Comparison of ENCODE assay signal across 21 cellular contexts in genomic region chr10:4070171-4070570, GRCh38.
A peak's percentile ranks its signal among the peaks of the same experiment; 100 is the strongest.
DNase-seq lines count a peak whose midpoint lies in the region; ATAC-seq, FAIRE-seq and TF ChIP-seq lines count a peak whose summit lies in the region.
"Had no signal": no experiment of that assay in that cellular context is flagged by ENCODE, and none has a peak within 500 bp of the region (broad histone marks: within the 10 kb centered on the region; RNA-seq: fewer than 3 reads in every experiment).

No MANE protein-coding gene starts in this region.

- H3K27me3 Mint-ChIP-seq in progenitor cell of endocrine pancreas: no peaks in the 10 kb centered on the region
- H3K27me3 Mint-ChIP-seq: IgD-negative memory B cell had no signal

- H3K36me3 Mint-ChIP-seq in progenitor cell of endocrine pancreas (ENCODE audit: insufficient read depth): no peaks in the 10 kb centered on the region
- H3K36me3 Mint-ChIP-seq: CD8-positive, alpha-beta T cell; IgD-negative memory B cell had no signal

- H2AFZ ChIP-seq in endothelial cell of umbilical vein (ENCODE audit: low read depth, low read length): no peak overlapping the region

- no peaks in the 10 kb centered on the region for H3K36me3 ChIP-seq in left ventricle myocardium inferior
- H3K36me3 ChIP-seq in endothelial cell of umbilical vein (ENCODE audit: control insufficient read depth in 2 of 2, extremely low read depth in 1 of 2, insufficient read depth in 2 of 2, low read length in 2 of 2): no peaks in the 10 kb centered on the region
- no peaks in the 10 kb centered on the region for H3K36me3 ChIP-seq in mesodermal cell (ENCODE audit: control insufficient read depth, insufficient read depth, low read length)

- H3K79me2 ChIP-seq in endothelial cell of umbilical vein (ENCODE audit: control insufficient read depth, insufficient read depth, low read length): no peaks in the 10 kb centered on the region

- H3K4me3 ChIP-seq in left ventricle myocardium inferior (no peak overlapping the region), endothelial cell of umbilical vein (replicated peaks in 1 of 3; ENCODE audit: insufficient read depth in 1 of 3, low read depth in 1 of 3, low read length in 3 of 3) (no peak overlapping the region), mesodermal cell (ENCODE audit: extremely low read depth, insufficient read depth, low read length, poor library complexity, severe bottlenecking) (no peak overlapping the region)

- H3K27ac ChIP-seq in left ventricle myocardium inferior (replicated peaks) (peak overlapping the region; percentile 51), endothelial cell of umbilical vein (ENCODE audit: insufficient read depth, low read depth, low read length) (no peak overlapping the region), mesodermal cell (ENCODE audit: low read depth, low read length, severe bottlenecking) (peak overlapping the region; percentile 61)

- peaks cover 42% of the 10 kb centered on the region for H3K4me1 ChIP-seq in left ventricle myocardium inferior
- H3K4me1 ChIP-seq in endothelial cell of umbilical vein (ENCODE audit: control insufficient read depth, extremely low read depth, insufficient read depth, low read length): peaks cover 51% of the 10 kb centered on the region
- peaks cover 47% of the 10 kb centered on the region for H3K4me1 ChIP-seq in mesodermal cell (ENCODE audit: control insufficient read depth, insufficient read depth, low read length, poor library complexity, severe bottlenecking)

- intact Hi-C loops in left ventricle myocardium inferior (cut with micrococcal nuclease) (no loop called here), Right ventricle myocardium inferior (cut with DNase I) (no loop called here), endothelial cell of umbilical vein (cut with micrococcal nuclease) (no loop called here)

- TF ChIP-seq CTCF in left ventricle myocardium inferior (IDR thresholded peaks at IDR 0.05; ENCODE audit: borderline replicate concordance): no peak
- no peak for TF ChIP-seq CTCF in endothelial cell of umbilical vein (IDR thresholded peaks at IDR 0.05; ENCODE audit: extremely low read depth in 1 of 2, insufficient read depth in 1 of 2, low read depth in 1 of 2, low read length in 2 of 2)
- no peak for TF ChIP-seq CTCF in progenitor cell of endocrine pancreas (IDR thresholded peaks at IDR 0.05; ENCODE audit: unreplicated experiment)

- CTCF ChIA-PET in endothelial cell of umbilical vein (lab: Charles Lee): no interaction called here

- DNase-seq in left ventricle myocardium inferior (no peak), Right ventricle myocardium inferior (ENCODE audit: missing footprints) (no peak), endothelial cell of umbilical vein (ENCODE audit: low read depth, low spot score) (peak; percentile 48), NCI-H187 treated with DMSO at 0.1 percent for 48 hours (lab: John Stamatoyannopoulos, UW) (no peak), NCI-H1048 (lab: John Stamatoyannopoulos, UW) (no peak), progenitor cell of endocrine pancreas (ENCODE audit: low spot score, unreplicated experiment) (no peak)
- DNase-seq: AML-193; C1 segment of cervical spinal cord; CD8-positive, alpha-beta T cell; DMS153; NCI-H1417; NCI-H1694 treated with DMSO at 0.1 percent for 48 hours; NCI-H2107; NCI-H446 treated with DMSO at 0.1 percent for 48 hours; NCI-H526 treated with DMSO at 0.1 percent for 48 hours; OCI-M1; SHP77 had no signal

- no peak overlapping the region for H3K9ac ChIP-seq in endothelial cell of umbilical vein (replicated peaks; ENCODE audit: extremely low read depth, insufficient read depth, low read length)

- H3K9me1 ChIP-seq in endothelial cell of umbilical vein (replicated peaks; ENCODE audit: control insufficient read depth, extremely low read depth, insufficient read depth, low read length): no peaks in the 10 kb centered on the region

- H3K27me3 ChIP-seq in left ventricle myocardium inferior (ENCODE audit: low read depth): no peaks in the 10 kb centered on the region
- H3K27me3 ChIP-seq in endothelial cell of umbilical vein (ENCODE audit: control insufficient read depth in 2 of 2, insufficient read depth in 2 of 2, low read length in 2 of 2): no peaks in the 10 kb centered on the region

- no TSS peak for BruUV-seq in endothelial cell of umbilical vein (replicated peaks; lab: Mats Ljungman, UMichigan)

- no peaks in the 10 kb centered on the region for H3K4me1 Mint-ChIP-seq in progenitor cell of endocrine pancreas (ENCODE audit: low read depth)
- H3K4me1 Mint-ChIP-seq: IgD-negative memory B cell had no signal

- no peak overlapping the region for H3K27ac Mint-ChIP-seq in progenitor cell of endocrine pancreas
- H3K27ac Mint-ChIP-seq: CD8-positive, alpha-beta T cell; IgD-negative memory B cell had no signal

- no peak for TF ChIP-seq POLR2A in endothelial cell of umbilical vein (IDR thresholded peaks at IDR 0.05; ENCODE audit: low read depth, low read length)

- H3K9me3 Mint-ChIP-seq in progenitor cell of endocrine pancreas (ENCODE audit: low read depth): no peaks in the 10 kb centered on the region
- H3K9me3 Mint-ChIP-seq: CD8-positive, alpha-beta T cell; IgD-negative memory B cell had no signal

- WGBS in mesodermal cell (ENCODE audit: insufficient coverage in 2 of 2), 2 experiments: no CpG with 5 or more reads among the region's 1 CpG

- ATAC-seq in Right ventricle myocardium inferior: no peak
- ATAC-seq: CD8-positive, alpha-beta T cell had no signal

- H3K4me3 Mint-ChIP-seq in progenitor cell of endocrine pancreas (ENCODE audit: low read depth): no peak overlapping the region
- H3K4me3 Mint-ChIP-seq: CD8-positive, alpha-beta T cell; IgD-negative memory B cell had no signal

- POLR2A ChIA-PET in endothelial cell of umbilical vein (lab: Charles Lee): no interaction called here

- dilution Hi-C loops in endothelial cell of umbilical vein (cut with MboI; ENCODE audit: extremely low pct_ligation_motif_present, low sequenced_read_pairs): no loop called here

- H3K4me2 ChIP-seq in endothelial cell of umbilical vein (ENCODE audit: insufficient read depth, low read length): peak overlapping the region; percentile 45

- H3K9me3 ChIP-seq in left ventricle myocardium inferior (replicated peaks): no peaks in the 10 kb centered on the region
- H3K9me3 ChIP-seq in endothelial cell of umbilical vein (replicated peaks; ENCODE audit: control insufficient read depth, insufficient read depth, low read length): no peaks in the 10 kb centered on the region
- H3K9me3 ChIP-seq in mesodermal cell (ENCODE audit: control insufficient read depth, low read length): peaks cover under 1% of the 10 kb centered on the region

- FAIRE-seq in endothelial cell of umbilical vein (lab: Jason Lieb, UNC): no peak
- FAIRE-seq: G401.6, GM18507 had no signal

- H4K20me1 ChIP-seq in endothelial cell of umbilical vein (replicated peaks; ENCODE audit: control insufficient read depth, extremely low read depth, insufficient read depth, low read length): no peaks in the 10 kb centered on the region

TF ChIP-seq in endothelial cell of umbilical vein, 7 proteins besides CTCF, POLR2A, EP300 and RAD21:
- TF ChIP-seq EZH2 (IDR thresholded peaks at IDR 0.05; ENCODE audit: borderline replicate concordance, low read depth, low read length, severe bottlenecking) (no peak), JUN (IDR thresholded peaks at IDR 0.05; ENCODE audit: borderline replicate concordance, insufficient read depth, insufficient read length, low read depth) (no peak), GATA2 (IDR thresholded peaks at IDR 0.05; ENCODE audit: insufficient read depth, insufficient read length, low read depth, low read length) (no peak), POLR2AphosphoS5 (IDR thresholded peaks at IDR 0.05; ENCODE audit: insufficient read depth, low read depth, low read length) (no peak), MYC (IDR thresholded peaks at IDR 0.05; ENCODE audit: low read depth, low read length) (no peak), MAX (IDR thresholded peaks at IDR 0.05; ENCODE audit: insufficient read depth, insufficient read length) (no peak), FOS (IDR thresholded peaks at IDR 0.05; ENCODE audit: borderline replicate concordance, insufficient read depth, low read length) (no peak)
